In the genomic region with DNA sequence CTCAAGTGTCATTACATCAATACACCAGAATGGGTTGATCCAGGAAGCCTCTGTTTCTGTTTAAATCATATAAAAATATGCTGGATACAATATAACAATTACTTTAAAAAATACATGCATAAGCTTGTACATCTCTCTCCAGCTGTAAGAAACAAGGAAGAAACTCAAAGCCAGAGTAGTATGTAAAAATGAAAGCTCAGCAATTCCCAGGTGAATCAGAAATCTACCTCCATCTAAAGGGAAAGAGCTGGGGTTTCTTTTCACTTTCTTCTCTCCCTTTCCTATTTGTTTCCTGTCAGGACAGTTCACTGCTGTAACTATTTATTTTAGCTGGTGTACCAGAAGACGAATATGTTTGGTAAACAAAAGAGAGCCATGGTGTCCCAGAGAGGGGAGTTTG, we compare ENCODE assay signal across 20 cellular contexts.
DNase-seq lines count a peak whose midpoint lies in the region; ATAC-seq, FAIRE-seq and TF ChIP-seq lines count a peak whose summit lies in the region.
"Had no signal": no experiment of that assay in that cellular context is flagged by ENCODE, and none has a peak within 500 bp of the region (broad histone marks: within the 10 kb centered on the region; RNA-seq: fewer than 3 reads in every experiment).

No MANE protein-coding gene starts in this region.

- FAIRE-seq in HepG2 (lab: Jason Lieb, UNC) (no peak), K562 (lab: Jason Lieb, UNC) (no peak)
- FAIRE-seq: D721Med, G401.6, GM12891, GM19239 had no signal

- H3K4me3 ChIP-seq in HepG2 (replicated peaks in 1 of 3; ENCODE audit: insufficient read depth in 1 of 3, low read depth in 2 of 3, low read length in 3 of 3), result no peak overlapping the region
- no peak overlapping the region for H3K4me3 ChIP-seq in right lobe of liver
- no peak overlapping the region for H3K4me3 ChIP-seq in LNCaP clone FGC (ENCODE audit: low read depth, low read length)
- H3K4me3 ChIP-seq in K562, result no peak overlapping the region
- H3K4me3 ChIP-seq in BE2C (ENCODE audit: low read depth, low read length), result no peak overlapping the region
- H3K4me3 ChIP-seq: BLaER1 treated with 17β-estradiol and CSF1 and Interleukin-3, amounts not matched to agents 10 nM and 100 nM had no signal

- no peak for ATAC-seq in HepG2
- ATAC-seq in right lobe of liver, result no peak
- ATAC-seq in K562, result no peak
- no peak for ATAC-seq in HG03039 (IDR thresholded peaks at IDR 0.05; ENCODE audit: unreplicated experiment)
- ATAC-seq: CD8-positive, alpha-beta T cell had no signal

- DNase-seq in HepG2 (ENCODE audit: low spot score), result no peak
- no peak for DNase-seq in right lobe of liver
- DNase-seq in LNCaP clone FGC (ENCODE audit: low read depth), result peak; percentile 28
- DNase-seq in K562 (ENCODE audit: extremely low read depth in 1 of 4, low spot score in 3 of 4), result no peak
- no peak for DNase-seq in BE2C
- DNase-seq: ACHN; Caco-2; Calu3; CD4-positive, alpha-beta T cell; CD8-positive, alpha-beta T cell; DMS79 treated with DMSO at 0.1 percent for 48 hours; GF-D8 had no signal

- POLR2A ChIA-PET in HepG2 (lab: Yijun Ruan, JAX) (no interaction called here), K562 (lab: Yijun Ruan, JAX) (no interaction called here)

- no peak overlapping the region for H3K9ac ChIP-seq in HepG2 (ENCODE audit: insufficient read depth, low read depth, low read length)
- H3K9ac ChIP-seq in K562 (ENCODE audit: insufficient read depth in 1 of 2, low read depth in 2 of 2, low read length in 2 of 2), result no peak overlapping the region
- H3K9ac ChIP-seq: BLaER1 treated with 17β-estradiol and CSF1 and Interleukin-3, amounts not matched to agents 10 nM and 100 nM had no signal

- no peaks in the 10 kb centered on the region for H3K9me1 ChIP-seq in K562 (ENCODE audit: control insufficient read depth, insufficient read depth, low read length)

- BruUV-seq in HepG2 (replicated peaks; lab: Mats Ljungman, UMichigan), result no TSS peak
- BruUV-seq in K562 (replicated peaks; lab: Mats Ljungman, UMichigan), result no TSS peak

- TF ChIP-seq RAD21 in HepG2 (CRISPR knock-in tag; IDR thresholded peaks at IDR 0.05) (no peak), K562 (CRISPR knock-in tag; conservative IDR thresholded peaks at IDR 0.05 in 1 of 2, IDR thresholded peaks at IDR 0.05 in 1 of 2) (no peak)

- H3K4me2 ChIP-seq in HepG2 (ENCODE audit: low read depth, low read length) (no peak overlapping the region), K562 (ENCODE audit: insufficient read depth, low read length) (no peak overlapping the region)
- H3K4me2 ChIP-seq: BLaER1 treated with 17β-estradiol and CSF1 and Interleukin-3, amounts not matched to agents 10 nM and 100 nM had no signal

- H2AFZ ChIP-seq in HepG2 (ENCODE audit: low read length) (no peak overlapping the region), K562 (ENCODE audit: low read depth, low read length) (no peak overlapping the region)

- H3K4me1 ChIP-seq in HepG2 (ENCODE audit: insufficient read depth, low read length), result no peaks in the 10 kb centered on the region
- H3K4me1 ChIP-seq in right lobe of liver, result no peaks in the 10 kb centered on the region
- H3K4me1 ChIP-seq in K562 (replicated peaks in 1 of 2; ENCODE audit: control insufficient read depth in 2 of 2, insufficient read depth in 2 of 2, low read length in 2 of 2), result no peaks in the 10 kb centered on the region
- H3K4me1 ChIP-seq in BE2C, result no peaks in the 10 kb centered on the region
- H3K4me1 ChIP-seq: BLaER1 treated with 17β-estradiol and CSF1 and Interleukin-3, amounts not matched to agents 10 nM and 100 nM; Caco-2 had no signal

- H3K36me3 ChIP-seq in HepG2 (replicated peaks in 1 of 2; ENCODE audit: control insufficient read depth in 1 of 2, insufficient read depth in 2 of 2, low read length in 2 of 2) (no peaks in the 10 kb centered on the region), right lobe of liver (no peaks in the 10 kb centered on the region), K562 (ENCODE audit: control insufficient read depth, insufficient read depth, low read length) (no peaks in the 10 kb centered on the region), BE2C (no peaks in the 10 kb centered on the region)
- H3K36me3 ChIP-seq: BLaER1 treated with 17β-estradiol and CSF1 and Interleukin-3, amounts not matched to agents 10 nM and 100 nM had no signal

- 0% methylated on average over 1 of the region's 1 CpG for WGBS in HepG2 (ENCODE audit: low lambda C conversion rate)
- WGBS in right lobe of liver (ENCODE audit: insufficient coverage, low coverage, low lambda C conversion rate, missing lambda C conversion rate), result 18% methylated on average over 1 of the region's 1 CpG
- 0% methylated on average over 1 of the region's 1 CpG for WGBS in K562 (ENCODE audit: insufficient coverage, low coverage, missing lambda C conversion rate)

- no peaks in the 10 kb centered on the region for H4K20me1 ChIP-seq in HepG2 (ENCODE audit: insufficient read depth, low read length)
- H4K20me1 ChIP-seq in K562 (replicated peaks; ENCODE audit: control insufficient read depth, insufficient read depth, low read length), result no peaks in the 10 kb centered on the region
- H4K20me1 ChIP-seq: BLaER1 treated with 17β-estradiol and CSF1 and Interleukin-3, amounts not matched to agents 10 nM and 100 nM had no signal

- TF ChIP-seq CTCF in HepG2 (CRISPR knock-in tag; IDR thresholded peaks at IDR 0.05), result no peak
- no peak for TF ChIP-seq CTCF in right lobe of liver (IDR thresholded peaks at IDR 0.05)
- TF ChIP-seq CTCF in LNCaP clone FGC (IDR thresholded peaks at IDR 0.05; ENCODE audit: control insufficient read depth, extremely low read depth, insufficient read depth), result no peak
- no peak for TF ChIP-seq CTCF in K562 (IDR thresholded peaks at IDR 0.05 in 2 of 3, conservative IDR thresholded peaks at IDR 0.05 in 1 of 3; ENCODE audit: insufficient read depth in 2 of 3, low read depth in 1 of 3, low read length in 3 of 3)
- no peak for TF ChIP-seq CTCF in BE2C (IDR thresholded peaks at IDR 0.05; ENCODE audit: low read depth, low read length)

- H3K27me3 ChIP-seq in HepG2 (ENCODE audit: control insufficient read depth in 1 of 2, insufficient read depth in 2 of 2, low read length in 2 of 2) (no peaks in the 10 kb centered on the region), right lobe of liver (no peaks in the 10 kb centered on the region), K562 (ENCODE audit: control insufficient read depth in 2 of 2, insufficient read depth in 2 of 2, low read length in 2 of 2) (no peaks in the 10 kb centered on the region), BE2C (no peaks in the 10 kb centered on the region)
- H3K27me3 ChIP-seq: BLaER1 treated with 17β-estradiol and CSF1 and Interleukin-3, amounts not matched to agents 10 nM and 100 nM had no signal

- TF ChIP-seq EP300 in HepG2 (IDR thresholded peaks at IDR 0.05; ENCODE audit: low read depth in 2 of 2, low read length in 2 of 2) (no peak), HepG2 (CRISPR knock-in tag; IDR thresholded peaks at IDR 0.05; ENCODE audit: borderline replicate concordance) (no peak), K562 (IDR thresholded peaks at IDR 0.05; ENCODE audit: low read length) (no peak)

- in situ Hi-C loops in HepG2 (cut with HindIII; ENCODE audit: extremely low pct_ligation_motif_present, low pct_unique_long_range_greater_than_20kb), result no loop called here
- in situ Hi-C loops in K562 (cut with MboI), result no loop called here

- no peaks in the 10 kb centered on the region for H3K9me3 ChIP-seq in HepG2 (ENCODE audit: low read length)
- H3K9me3 ChIP-seq in right lobe of liver, result no peaks in the 10 kb centered on the region
- no peaks in the 10 kb centered on the region for H3K9me3 ChIP-seq in K562 (replicated peaks; ENCODE audit: control insufficient read depth, insufficient read depth, low read depth, low read length)
- H3K9me3 ChIP-seq in BE2C, result no peaks in the 10 kb centered on the region
- H3K9me3 ChIP-seq: Caco-2 had no signal

- no peaks in the 10 kb centered on the region for H3K79me2 ChIP-seq in HepG2 (ENCODE audit: insufficient read depth, low read length)
- no peaks in the 10 kb centered on the region for H3K79me2 ChIP-seq in K562 (ENCODE audit: control insufficient read depth, insufficient read depth, low read length)

- intact Hi-C loops in HepG2 (cut with micrococcal nuclease; ENCODE audit: unreplicated experiment), result no loop called here
- intact Hi-C loops in right lobe of liver (cut with DNase I), result no loop called here
- intact Hi-C loops in K562 (cut with micrococcal nuclease), result no loop called here

- TF ChIP-seq POLR2A in HepG2 (IDR thresholded peaks at IDR 0.05; ENCODE audit: insufficient read depth in 1 of 2, low read depth in 2 of 2, low read length in 2 of 2), result no peak
- TF ChIP-seq POLR2A in right lobe of liver (IDR thresholded peaks at IDR 0.05), result no peak
- no peak for TF ChIP-seq POLR2A in K562 (conservative IDR thresholded peaks at IDR 0.05)

- CTCF ChIA-PET in HepG2 (lab: Yijun Ruan, JAX; ENCODE audit: low intra/inter-chr PET ratio, low total read pairs) (no interaction called here), K562 (lab: Yijun Ruan, JAX; ENCODE audit: low intra/inter-chr PET ratio) (no interaction called here)

- H3K27ac ChIP-seq in HepG2 (ENCODE audit: extremely low read length, insufficient read depth, low read length), result no peak overlapping the region
- H3K27ac ChIP-seq in right lobe of liver, result no peak overlapping the region
- no peak overlapping the region for H3K27ac ChIP-seq in K562 (ENCODE audit: extremely low read depth, low read depth, low read length)
- H3K27ac ChIP-seq: 22Rv1; BLaER1 treated with 17β-estradiol and CSF1 and Interleukin-3, amounts not matched to agents 10 nM and 100 nM; C4-2B had no signal

TF ChIP-seq in HepG2, 621 proteins besides CTCF, POLR2A, EP300 and RAD21:
- no peak for TF ChIP-seq TAF1 (CRISPR knock-in tag; IDR thresholded peaks at IDR 0.05)
- peak; percentile 81 for TF ChIP-seq MAFF (IDR thresholded peaks at IDR 0.05; ENCODE audit: low read depth, low read length)
- TF ChIP-seq MAFK (conservative IDR thresholded peaks at IDR 0.05 in 1 of 2, IDR thresholded peaks at IDR 0.05 in 1 of 2; ENCODE audit: low read length in 2 of 2), result peak; percentile 83 to 88

TF ChIP-seq in K562, 482 proteins besides CTCF, POLR2A, EP300 and RAD21:
- TF ChIP-seq ZNF316 (IDR thresholded peaks at IDR 0.05) (peak; percentile 40; the same call in 1 of the 2 replicates), KLF1 (tag; IDR thresholded peaks at IDR 0.05) (no peak), MAFK (IDR thresholded peaks at IDR 0.05; ENCODE audit: low read length) (peak; percentile 26; the same call in 1 of the 2 replicates), MAFF (IDR thresholded peaks at IDR 0.05; ENCODE audit: low read length) (peak; percentile 48; the same call in 1 of the 2 replicates), MAFG (tag; conservative IDR thresholded peaks at IDR 0.05) (0 out of 2 replicates have a peak, but pooled peaks have one; percentile 12)
